19 cellular contexts compared by ENCODE assay signal in the genomic region with DNA sequence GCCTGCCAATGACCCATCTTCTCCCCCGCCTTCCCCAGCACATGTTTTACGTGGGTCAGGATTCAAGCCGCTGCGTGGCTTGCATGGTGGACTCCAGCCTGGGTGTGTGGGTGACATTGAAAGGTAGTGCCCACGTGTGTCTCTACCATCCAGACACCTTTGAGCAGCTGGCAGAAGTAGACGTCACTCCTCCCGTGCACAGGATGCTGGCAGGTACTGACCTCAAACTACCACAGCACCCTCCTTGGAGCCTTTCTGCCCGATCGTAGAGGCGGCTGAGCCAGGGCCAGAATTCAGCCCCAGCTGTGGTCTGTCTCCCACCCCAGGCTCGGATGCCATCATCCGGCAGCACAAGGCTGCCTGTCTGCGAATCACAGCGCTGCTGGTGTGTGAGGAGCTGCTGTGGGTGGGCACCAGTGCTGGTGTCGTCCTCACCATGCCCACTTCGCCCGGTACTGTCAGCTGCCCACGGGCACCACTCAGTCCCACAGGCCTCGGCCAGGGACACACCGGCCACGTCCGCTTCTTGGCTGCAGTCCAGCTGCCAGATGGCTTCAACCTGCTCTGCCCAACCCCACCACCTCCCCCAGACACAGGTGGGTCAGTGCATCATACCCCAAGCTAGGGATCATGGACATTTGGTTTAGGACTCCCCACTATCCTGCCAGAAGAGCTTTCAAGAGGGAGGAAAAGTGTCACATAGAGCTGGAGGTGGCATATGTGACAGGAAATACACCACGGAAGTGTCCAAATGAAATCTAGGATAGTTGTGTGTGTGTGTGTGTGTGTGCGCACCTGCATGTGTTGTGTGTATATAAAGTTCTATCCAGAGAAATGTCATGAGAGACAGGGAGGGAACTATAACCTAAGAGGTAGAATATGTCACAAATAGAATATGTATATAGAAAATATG. TPM values are rescaled to one million over a fixed set of nuclear protein-coding genes. Genes with fewer than 3 reads are reported as not detected.
DNase-seq lines count a peak whose midpoint lies in the region; ATAC-seq and TF ChIP-seq lines count a peak whose summit lies in the region.
"Had no signal": no experiment of that assay in that cellular context is flagged by ENCODE, and none has a peak within 500 bp of the region (broad histone marks: within the 10 kb centered on the region; RNA-seq: fewer than 3 reads in every experiment).

No MANE protein-coding gene starts in this region.

- peak overlapping the region; percentile 45 for H3K4me3 Mint-ChIP-seq in activated T-cell treated with anti-CD3 and anti-CD28 coated beads, Interleukin-2, amount 50 U/mL, for 4 hours

- TF ChIP-seq CTCF in SU-DHL-6 (IDR thresholded peaks at IDR 0.05; ENCODE audit: insufficient read depth, low read length, poor library complexity, severe bottlenecking) = no peak

- H3K4me3 ChIP-seq in SU-DHL-6 (ENCODE audit: insufficient read depth, low read length, poor library complexity, severe bottlenecking) = no peak overlapping the region
- H3K4me3 ChIP-seq: body of pancreas had no signal

- DNase-seq in activated T-cell treated with anti-CD3 and anti-CD28 coated beads, Interleukin-2, amount 50 U/mL, for 4 hours = no peak
- DNase-seq in activated T-cell treated with anti-CD3 and anti-CD28 coated beads for 4 hours (no peak), cerebellar cortex (ENCODE audit: low spot score) (peak; percentile 44), NCI-H2171 (lab: John Stamatoyannopoulos, UW) (no peak), NCI-H1694 (lab: John Stamatoyannopoulos, UW) (no peak), Ammon's horn (ENCODE audit: low spot score) (no peak)
- DNase-seq: body of pancreas; Calu3; dermis blood vessel endothelial cell; hippocampal formation; left colon; NCI-H510A; PC-3; stimulated activated CD4-positive, alpha-beta T cell treated with anti-CD3 and anti-CD28 coated beads, Interleukin-12 subunit alpha, Interleukin-12 subunit beta, amount 100 ng/mL, for 4 hours; WERI-Rb-1 had no signal

- H3K36me3 Mint-ChIP-seq in activated T-cell treated with anti-CD3 and anti-CD28 coated beads, Interleukin-2, amount 50 U/mL, for 4 hours (ENCODE audit: insufficient read depth) = no peaks in the 10 kb centered on the region

- H3K79me2 ChIP-seq in SU-DHL-6 (ENCODE audit: insufficient read depth, low read length) = no peaks in the 10 kb centered on the region

- H3K9ac ChIP-seq in SU-DHL-6 (ENCODE audit: low read length) = no peak overlapping the region; the same call in 1 of the 2 replicates
- H3K9ac ChIP-seq: KMS-11 had no signal

- H2AFZ ChIP-seq in SU-DHL-6 (ENCODE audit: low read depth, low read length, severe bottlenecking) = peak overlapping the region; percentile 16

- ATAC-seq in activated T-cell treated with anti-CD3 and anti-CD28 coated beads, Interleukin-2, amount 50 U/mL, for 4 hours = no peak
- ATAC-seq: body of pancreas, PC-3, SK-N-SH treated with all-trans-retinoic acid at 6 μM for 48 hours had no signal

- H4K20me1 ChIP-seq in SU-DHL-6 (ENCODE audit: low read depth, low read length) = no peaks in the 10 kb centered on the region

- peaks cover 32% of the 10 kb centered on the region for H3K4me1 Mint-ChIP-seq in activated T-cell treated with anti-CD3 and anti-CD28 coated beads, Interleukin-2, amount 50 U/mL, for 4 hours (ENCODE audit: low read depth)

- no peaks in the 10 kb centered on the region for H3K27me3 ChIP-seq in SU-DHL-6 (ENCODE audit: low read length)
- H3K27me3 ChIP-seq: body of pancreas had no signal

- H3K9me2 ChIP-seq in SU-DHL-6 (replicated peaks; ENCODE audit: insufficient read depth, low read length) = no peaks in the 10 kb centered on the region

- no peaks in the 10 kb centered on the region for H3F3A ChIP-seq in SU-DHL-6 (ENCODE audit: insufficient read depth)

- peak overlapping the region; percentile 27 for H3K4me2 ChIP-seq in SU-DHL-6 (ENCODE audit: low read depth, low read length, poor library complexity, severe bottlenecking)
- H3K4me2 ChIP-seq: KMS-11 had no signal

- no peaks in the 10 kb centered on the region for H3K27me3 Mint-ChIP-seq in activated T-cell treated with anti-CD3 and anti-CD28 coated beads, Interleukin-2, amount 50 U/mL, for 4 hours (ENCODE audit: low read depth)

- no peaks in the 10 kb centered on the region for H3K9me3 Mint-ChIP-seq in activated T-cell treated with anti-CD3 and anti-CD28 coated beads, Interleukin-2, amount 50 U/mL, for 4 hours

- H3K36me3 ChIP-seq in SU-DHL-6 (ENCODE audit: low read length) = no peaks in the 10 kb centered on the region

- H3K9me3 ChIP-seq in SU-DHL-6 (ENCODE audit: insufficient read depth, low read length) = no peaks in the 10 kb centered on the region
- H3K9me3 ChIP-seq: body of pancreas had no signal

- H3K27ac ChIP-seq in SU-DHL-6 (ENCODE audit: low read depth, low read length) (peak overlapping the region; percentile 23), temporal lobe (ENCODE audit: low read depth, low read length) (peak overlapping the region; percentile 36)
- H3K27ac ChIP-seq: body of pancreas, KMS-11, WERI-Rb-1 had no signal

RNA-seq across cellular contexts. Expression of a gene that starts 10.6 kb away (rescaled TPM):
- 10 to 100 TPM; 31.3 to 36.6 (median 32.5) TPM for total RNA-seq in activated T-cell treated with anti-CD3 and anti-CD28 coated beads, Interleukin-2, amount 50 U/mL, for 4 hours
- 1.5 TPM for total RNA-seq in temporal lobe

RNA-seq across cellular contexts. Expression of a gene that starts 57.5 kb away (rescaled TPM):
- total RNA-seq in activated T-cell treated with anti-CD3 and anti-CD28 coated beads, Interleukin-2, amount 50 U/mL, for 4 hours = under 1 TPM; 0.13 to 0.27 (median 0.13) TPM
- total RNA-seq in temporal lobe = 17.9 TPM

Comparison
In these comparisons a context has a peak if more than half of its experiments do, and no peak if none do; other contexts are left out.
1. RNA of a gene that starts 10.6 kb away (total RNA-seq): 31.3 to 36.6 TPM in activated T-cell treated with anti-CD3 and anti-CD28 coated beads, Interleukin-2, amount 50 U/mL, for 4 hours; 1.5 TPM in temporal lobe (single experiment); every median in the first group is over 10 times any median in the second.
2. RNA of a gene that starts 57.5 kb away (total RNA-seq): 17.9 TPM in temporal lobe (single experiment); 0.13 to 0.27 TPM in activated T-cell treated with anti-CD3 and anti-CD28 coated beads, Interleukin-2, amount 50 U/mL, for 4 hours; every median in the first group is over 10 times any median in the second.